1 cellular context compared by ENCODE assay signal in the genomic region with DNA sequence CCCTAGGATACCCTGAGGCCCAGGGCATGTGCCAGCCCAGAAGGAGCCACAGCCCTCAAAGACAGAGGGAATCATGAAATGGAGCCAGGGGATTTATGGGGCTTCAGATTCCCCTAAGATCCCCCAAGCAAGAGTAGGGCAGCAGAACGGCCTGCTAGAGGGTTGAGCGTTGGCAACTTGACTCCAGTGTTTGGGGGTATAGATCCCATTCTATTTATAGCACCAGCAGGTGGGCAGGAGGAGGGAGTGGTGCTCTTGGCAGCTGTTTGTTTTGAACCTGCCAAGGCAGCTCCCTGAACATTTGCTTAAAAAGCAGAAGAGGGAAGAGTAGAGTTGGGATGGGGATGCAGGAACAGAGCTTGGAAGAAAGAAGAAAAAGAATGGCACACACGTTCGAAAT.
TF ChIP-seq lines count a peak whose summit lies in the region.

No MANE protein-coding gene starts in this region.

TF ChIP-seq in H1, 55 proteins besides CTCF, POLR2A, EP300 and RAD21:
- no peak for TF ChIP-seq NRF1 (IDR thresholded peaks at IDR 0.05; ENCODE audit: low read depth, low read length)
- no peak for TF ChIP-seq NANOG (IDR thresholded peaks at IDR 0.05; ENCODE audit: insufficient read depth, low read depth, low read length, poor library complexity, severe bottlenecking)
- no peak for TF ChIP-seq EGR1 (IDR thresholded peaks at IDR 0.05; ENCODE audit: borderline replicate concordance, low read depth, low read length)
- no peak for TF ChIP-seq BACH1 (IDR thresholded peaks at IDR 0.05; ENCODE audit: low read length)
- TF ChIP-seq YY1 (IDR thresholded peaks at IDR 0.05; ENCODE audit: low read depth, low read length) = no peak
- TF ChIP-seq EZH2 (IDR thresholded peaks at IDR 0.05; ENCODE audit: low read depth, low read length, severe bottlenecking) = no peak
- TF ChIP-seq, protein P1, sequence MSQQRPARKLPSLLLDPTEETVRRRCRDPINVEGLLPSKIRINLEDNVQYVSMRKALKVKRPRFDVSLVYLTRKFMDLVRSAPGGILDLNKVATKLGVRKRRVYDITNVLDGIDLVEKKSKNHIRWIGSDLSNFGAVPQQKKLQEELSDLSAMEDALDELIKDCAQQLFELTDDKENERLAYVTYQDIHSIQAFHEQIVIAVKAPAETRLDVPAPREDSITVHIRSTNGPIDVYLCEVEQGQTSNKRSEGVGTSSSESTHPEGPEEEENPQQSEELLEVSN (IDR thresholded peaks at IDR 0.05) = no peak
- TF ChIP-seq POLR2AphosphoS5 (IDR thresholded peaks at IDR 0.05; ENCODE audit: low read depth, low read length) = no peak
- TF ChIP-seq RFX5 (IDR thresholded peaks at IDR 0.05; ENCODE audit: borderline replicate concordance, low read depth, low read length) = no peak
